In the genomic region with DNA sequence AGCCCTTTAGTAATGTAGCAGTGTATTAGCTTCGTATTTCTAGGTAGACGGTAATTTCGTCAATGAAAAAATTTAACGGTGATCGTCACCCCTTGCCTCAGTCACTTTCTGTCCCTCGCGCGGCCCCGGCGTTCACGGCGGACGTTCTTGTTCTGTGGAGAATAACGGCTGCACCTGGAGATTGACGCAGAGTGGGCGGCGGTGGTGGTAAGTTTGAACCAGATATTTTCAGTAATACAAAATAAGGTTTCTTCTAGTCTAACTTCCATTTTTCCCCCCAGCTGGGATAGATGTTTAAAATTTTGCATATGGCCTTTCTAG, we compare ENCODE assay signal across 1 cellular context.
A peak's percentile ranks its signal among the peaks of the same experiment; 100 is the strongest.
TF ChIP-seq lines count a peak whose summit lies in the region.

No MANE protein-coding gene starts in this region.

TF ChIP-seq in K562, 482 proteins besides CTCF, POLR2A, EP300 and RAD21 (continued from another document and continues in another):
- TF ChIP-seq, protein P1, sequence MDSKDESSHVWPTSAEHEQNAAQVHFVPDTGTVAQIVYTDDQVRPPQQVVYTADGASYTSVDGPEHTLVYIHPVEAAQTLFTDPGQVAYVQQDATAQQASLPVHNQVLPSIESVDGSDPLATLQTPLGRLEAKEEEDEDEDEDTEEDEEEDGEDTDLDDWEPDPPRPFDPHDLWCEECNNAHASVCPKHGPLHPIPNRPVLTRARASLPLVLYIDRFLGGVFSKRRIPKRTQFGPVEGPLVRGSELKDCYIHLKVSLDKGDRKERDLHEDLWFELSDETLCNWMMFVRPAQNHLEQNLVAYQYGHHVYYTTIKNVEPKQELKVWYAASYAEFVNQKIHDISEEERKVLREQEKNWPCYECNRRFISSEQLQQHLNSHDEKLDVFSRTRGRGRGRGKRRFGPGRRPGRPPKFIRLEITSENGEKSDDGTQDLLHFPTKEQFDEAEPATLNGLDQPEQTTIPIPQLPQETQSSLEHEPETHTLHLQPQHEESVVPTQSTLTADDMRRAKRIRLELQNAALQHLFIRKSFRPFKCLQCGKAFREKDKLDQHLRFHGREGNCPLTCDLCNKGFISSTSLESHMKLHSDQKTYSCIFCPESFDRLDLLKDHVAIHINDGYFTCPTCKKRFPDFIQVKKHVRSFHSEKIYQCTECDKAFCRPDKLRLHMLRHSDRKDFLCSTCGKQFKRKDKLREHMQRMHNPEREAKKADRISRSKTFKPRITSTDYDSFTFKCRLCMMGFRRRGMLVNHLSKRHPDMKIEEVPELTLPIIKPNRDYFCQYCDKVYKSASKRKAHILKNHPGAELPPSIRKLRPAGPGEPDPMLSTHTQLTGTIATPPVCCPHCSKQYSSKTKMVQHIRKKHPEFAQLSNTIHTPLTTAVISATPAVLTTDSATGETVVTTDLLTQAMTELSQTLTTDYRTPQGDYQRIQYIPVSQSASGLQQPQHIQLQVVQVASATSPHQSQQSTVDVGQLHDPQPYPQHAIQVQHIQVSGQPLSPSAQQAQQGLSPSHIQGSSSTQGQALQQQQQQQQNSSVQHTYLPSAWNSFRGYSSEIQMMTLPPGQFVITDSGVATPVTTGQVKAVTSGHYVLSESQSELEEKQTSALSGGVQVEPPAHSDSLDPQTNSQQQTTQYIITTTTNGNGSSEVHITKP (IDR thresholded peaks at IDR 0.05; ENCODE audit: partially characterized antibody): no peak
- no peak for TF ChIP-seq ZNF507 (tag; conservative IDR thresholded peaks at IDR 0.05)
- TF ChIP-seq ZNF197 (CRISPR knock-in tag; IDR thresholded peaks at IDR 0.05; ENCODE audit: low read depth): no peak
- no peak for TF ChIP-seq CREM (IDR thresholded peaks at IDR 0.05; ENCODE audit: low read depth)
- no peak for TF ChIP-seq ELF1 (tag; IDR thresholded peaks at IDR 0.05)
- TF ChIP-seq, protein P2, sequence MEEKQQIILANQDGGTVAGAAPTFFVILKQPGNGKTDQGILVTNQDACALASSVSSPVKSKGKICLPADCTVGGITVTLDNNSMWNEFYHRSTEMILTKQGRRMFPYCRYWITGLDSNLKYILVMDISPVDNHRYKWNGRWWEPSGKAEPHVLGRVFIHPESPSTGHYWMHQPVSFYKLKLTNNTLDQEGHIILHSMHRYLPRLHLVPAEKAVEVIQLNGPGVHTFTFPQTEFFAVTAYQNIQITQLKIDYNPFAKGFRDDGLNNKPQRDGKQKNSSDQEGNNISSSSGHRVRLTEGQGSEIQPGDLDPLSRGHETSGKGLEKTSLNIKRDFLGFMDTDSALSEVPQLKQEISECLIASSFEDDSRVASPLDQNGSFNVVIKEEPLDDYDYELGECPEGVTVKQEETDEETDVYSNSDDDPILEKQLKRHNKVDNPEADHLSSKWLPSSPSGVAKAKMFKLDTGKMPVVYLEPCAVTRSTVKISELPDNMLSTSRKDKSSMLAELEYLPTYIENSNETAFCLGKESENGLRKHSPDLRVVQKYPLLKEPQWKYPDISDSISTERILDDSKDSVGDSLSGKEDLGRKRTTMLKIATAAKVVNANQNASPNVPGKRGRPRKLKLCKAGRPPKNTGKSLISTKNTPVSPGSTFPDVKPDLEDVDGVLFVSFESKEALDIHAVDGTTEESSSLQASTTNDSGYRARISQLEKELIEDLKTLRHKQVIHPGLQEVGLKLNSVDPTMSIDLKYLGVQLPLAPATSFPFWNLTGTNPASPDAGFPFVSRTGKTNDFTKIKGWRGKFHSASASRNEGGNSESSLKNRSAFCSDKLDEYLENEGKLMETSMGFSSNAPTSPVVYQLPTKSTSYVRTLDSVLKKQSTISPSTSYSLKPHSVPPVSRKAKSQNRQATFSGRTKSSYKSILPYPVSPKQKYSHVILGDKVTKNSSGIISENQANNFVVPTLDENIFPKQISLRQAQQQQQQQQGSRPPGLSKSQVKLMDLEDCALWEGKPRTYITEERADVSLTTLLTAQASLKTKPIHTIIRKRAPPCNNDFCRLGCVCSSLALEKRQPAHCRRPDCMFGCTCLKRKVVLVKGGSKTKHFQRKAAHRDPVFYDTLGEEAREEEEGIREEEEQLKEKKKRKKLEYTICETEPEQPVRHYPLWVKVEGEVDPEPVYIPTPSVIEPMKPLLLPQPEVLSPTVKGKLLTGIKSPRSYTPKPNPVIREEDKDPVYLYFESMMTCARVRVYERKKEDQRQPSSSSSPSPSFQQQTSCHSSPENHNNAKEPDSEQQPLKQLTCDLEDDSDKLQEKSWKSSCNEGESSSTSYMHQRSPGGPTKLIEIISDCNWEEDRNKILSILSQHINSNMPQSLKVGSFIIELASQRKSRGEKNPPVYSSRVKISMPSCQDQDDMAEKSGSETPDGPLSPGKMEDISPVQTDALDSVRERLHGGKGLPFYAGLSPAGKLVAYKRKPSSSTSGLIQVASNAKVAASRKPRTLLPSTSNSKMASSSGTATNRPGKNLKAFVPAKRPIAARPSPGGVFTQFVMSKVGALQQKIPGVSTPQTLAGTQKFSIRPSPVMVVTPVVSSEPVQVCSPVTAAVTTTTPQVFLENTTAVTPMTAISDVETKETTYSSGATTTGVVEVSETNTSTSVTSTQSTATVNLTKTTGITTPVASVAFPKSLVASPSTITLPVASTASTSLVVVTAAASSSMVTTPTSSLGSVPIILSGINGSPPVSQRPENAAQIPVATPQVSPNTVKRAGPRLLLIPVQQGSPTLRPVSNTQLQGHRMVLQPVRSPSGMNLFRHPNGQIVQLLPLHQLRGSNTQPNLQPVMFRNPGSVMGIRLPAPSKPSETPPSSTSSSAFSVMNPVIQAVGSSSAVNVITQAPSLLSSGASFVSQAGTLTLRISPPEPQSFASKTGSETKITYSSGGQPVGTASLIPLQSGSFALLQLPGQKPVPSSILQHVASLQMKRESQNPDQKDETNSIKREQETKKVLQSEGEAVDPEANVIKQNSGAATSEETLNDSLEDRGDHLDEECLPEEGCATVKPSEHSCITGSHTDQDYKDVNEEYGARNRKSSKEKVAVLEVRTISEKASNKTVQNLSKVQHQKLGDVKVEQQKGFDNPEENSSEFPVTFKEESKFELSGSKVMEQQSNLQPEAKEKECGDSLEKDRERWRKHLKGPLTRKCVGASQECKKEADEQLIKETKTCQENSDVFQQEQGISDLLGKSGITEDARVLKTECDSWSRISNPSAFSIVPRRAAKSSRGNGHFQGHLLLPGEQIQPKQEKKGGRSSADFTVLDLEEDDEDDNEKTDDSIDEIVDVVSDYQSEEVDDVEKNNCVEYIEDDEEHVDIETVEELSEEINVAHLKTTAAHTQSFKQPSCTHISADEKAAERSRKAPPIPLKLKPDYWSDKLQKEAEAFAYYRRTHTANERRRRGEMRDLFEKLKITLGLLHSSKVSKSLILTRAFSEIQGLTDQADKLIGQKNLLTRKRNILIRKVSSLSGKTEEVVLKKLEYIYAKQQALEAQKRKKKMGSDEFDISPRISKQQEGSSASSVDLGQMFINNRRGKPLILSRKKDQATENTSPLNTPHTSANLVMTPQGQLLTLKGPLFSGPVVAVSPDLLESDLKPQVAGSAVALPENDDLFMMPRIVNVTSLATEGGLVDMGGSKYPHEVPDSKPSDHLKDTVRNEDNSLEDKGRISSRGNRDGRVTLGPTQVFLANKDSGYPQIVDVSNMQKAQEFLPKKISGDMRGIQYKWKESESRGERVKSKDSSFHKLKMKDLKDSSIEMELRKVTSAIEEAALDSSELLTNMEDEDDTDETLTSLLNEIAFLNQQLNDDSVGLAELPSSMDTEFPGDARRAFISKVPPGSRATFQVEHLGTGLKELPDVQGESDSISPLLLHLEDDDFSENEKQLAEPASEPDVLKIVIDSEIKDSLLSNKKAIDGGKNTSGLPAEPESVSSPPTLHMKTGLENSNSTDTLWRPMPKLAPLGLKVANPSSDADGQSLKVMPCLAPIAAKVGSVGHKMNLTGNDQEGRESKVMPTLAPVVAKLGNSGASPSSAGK (IDR thresholded peaks at IDR 0.05): peak; percentile 41
- 0 out of 2 replicates have a peak, but pooled peaks have one; percentile 58 for TF ChIP-seq GTF2E2 (tag; IDR thresholded peaks at IDR 0.05)
- TF ChIP-seq ZNF324 (CRISPR knock-in tag; IDR thresholded peaks at IDR 0.05): no peak
- TF ChIP-seq HSF4 (CRISPR knock-in tag; IDR thresholded peaks at IDR 0.05; ENCODE audit: borderline replicate concordance): no peak
- TF ChIP-seq, protein P3, sequence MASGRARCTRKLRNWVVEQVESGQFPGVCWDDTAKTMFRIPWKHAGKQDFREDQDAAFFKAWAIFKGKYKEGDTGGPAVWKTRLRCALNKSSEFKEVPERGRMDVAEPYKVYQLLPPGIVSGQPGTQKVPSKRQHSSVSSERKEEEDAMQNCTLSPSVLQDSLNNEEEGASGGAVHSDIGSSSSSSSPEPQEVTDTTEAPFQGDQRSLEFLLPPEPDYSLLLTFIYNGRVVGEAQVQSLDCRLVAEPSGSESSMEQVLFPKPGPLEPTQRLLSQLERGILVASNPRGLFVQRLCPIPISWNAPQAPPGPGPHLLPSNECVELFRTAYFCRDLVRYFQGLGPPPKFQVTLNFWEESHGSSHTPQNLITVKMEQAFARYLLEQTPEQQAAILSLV (tag; IDR thresholded peaks at IDR 0.05): no peak
- TF ChIP-seq KLF6 (CRISPR knock-in tag; IDR thresholded peaks at IDR 0.05; ENCODE audit: borderline replicate concordance): no peak
- TF ChIP-seq STAT5B (CRISPR knock-in tag; IDR thresholded peaks at IDR 0.05): no peak
- no peak for TF ChIP-seq TBL1XR1 (IDR thresholded peaks at IDR 0.05; ENCODE audit: low read length in 2 of 2)
- TF ChIP-seq, protein P4, sequence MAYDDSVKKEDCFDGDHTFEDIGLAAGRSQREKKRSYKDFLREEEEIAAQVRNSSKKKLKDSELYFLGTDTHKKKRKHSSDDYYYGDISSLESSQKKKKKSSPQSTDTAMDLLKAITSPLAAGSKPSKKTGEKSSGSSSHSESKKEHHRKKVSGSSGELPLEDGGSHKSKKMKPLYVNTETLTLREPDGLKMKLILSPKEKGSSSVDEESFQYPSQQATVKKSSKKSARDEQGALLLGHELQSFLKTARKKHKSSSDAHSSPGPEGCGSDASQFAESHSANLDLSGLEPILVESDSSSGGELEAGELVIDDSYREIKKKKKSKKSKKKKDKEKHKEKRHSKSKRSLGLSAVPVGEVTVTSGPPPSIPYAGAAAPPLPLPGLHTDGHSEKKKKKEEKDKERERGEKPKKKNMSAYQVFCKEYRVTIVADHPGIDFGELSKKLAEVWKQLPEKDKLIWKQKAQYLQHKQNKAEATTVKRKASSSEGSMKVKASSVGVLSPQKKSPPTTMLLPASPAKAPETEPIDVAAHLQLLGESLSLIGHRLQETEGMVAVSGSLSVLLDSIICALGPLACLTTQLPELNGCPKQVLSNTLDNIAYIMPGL (CRISPR knock-in tag; IDR thresholded peaks at IDR 0.05): no peak
- TF ChIP-seq KLF13 (tag; IDR thresholded peaks at IDR 0.05; ENCODE audit: borderline replicate concordance, low read depth): no peak
- TF ChIP-seq, protein P5, sequence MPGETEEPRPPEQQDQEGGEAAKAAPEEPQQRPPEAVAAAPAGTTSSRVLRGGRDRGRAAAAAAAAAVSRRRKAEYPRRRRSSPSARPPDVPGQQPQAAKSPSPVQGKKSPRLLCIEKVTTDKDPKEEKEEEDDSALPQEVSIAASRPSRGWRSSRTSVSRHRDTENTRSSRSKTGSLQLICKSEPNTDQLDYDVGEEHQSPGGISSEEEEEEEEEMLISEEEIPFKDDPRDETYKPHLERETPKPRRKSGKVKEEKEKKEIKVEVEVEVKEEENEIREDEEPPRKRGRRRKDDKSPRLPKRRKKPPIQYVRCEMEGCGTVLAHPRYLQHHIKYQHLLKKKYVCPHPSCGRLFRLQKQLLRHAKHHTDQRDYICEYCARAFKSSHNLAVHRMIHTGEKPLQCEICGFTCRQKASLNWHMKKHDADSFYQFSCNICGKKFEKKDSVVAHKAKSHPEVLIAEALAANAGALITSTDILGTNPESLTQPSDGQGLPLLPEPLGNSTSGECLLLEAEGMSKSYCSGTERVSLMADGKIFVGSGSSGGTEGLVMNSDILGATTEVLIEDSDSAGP (CRISPR knock-in tag; IDR thresholded peaks at IDR 0.05): no peak
- no peak for TF ChIP-seq STAG1 (CRISPR knock-in tag; IDR thresholded peaks at IDR 0.05; ENCODE audit: borderline replicate concordance)
- TF ChIP-seq, protein P6, sequence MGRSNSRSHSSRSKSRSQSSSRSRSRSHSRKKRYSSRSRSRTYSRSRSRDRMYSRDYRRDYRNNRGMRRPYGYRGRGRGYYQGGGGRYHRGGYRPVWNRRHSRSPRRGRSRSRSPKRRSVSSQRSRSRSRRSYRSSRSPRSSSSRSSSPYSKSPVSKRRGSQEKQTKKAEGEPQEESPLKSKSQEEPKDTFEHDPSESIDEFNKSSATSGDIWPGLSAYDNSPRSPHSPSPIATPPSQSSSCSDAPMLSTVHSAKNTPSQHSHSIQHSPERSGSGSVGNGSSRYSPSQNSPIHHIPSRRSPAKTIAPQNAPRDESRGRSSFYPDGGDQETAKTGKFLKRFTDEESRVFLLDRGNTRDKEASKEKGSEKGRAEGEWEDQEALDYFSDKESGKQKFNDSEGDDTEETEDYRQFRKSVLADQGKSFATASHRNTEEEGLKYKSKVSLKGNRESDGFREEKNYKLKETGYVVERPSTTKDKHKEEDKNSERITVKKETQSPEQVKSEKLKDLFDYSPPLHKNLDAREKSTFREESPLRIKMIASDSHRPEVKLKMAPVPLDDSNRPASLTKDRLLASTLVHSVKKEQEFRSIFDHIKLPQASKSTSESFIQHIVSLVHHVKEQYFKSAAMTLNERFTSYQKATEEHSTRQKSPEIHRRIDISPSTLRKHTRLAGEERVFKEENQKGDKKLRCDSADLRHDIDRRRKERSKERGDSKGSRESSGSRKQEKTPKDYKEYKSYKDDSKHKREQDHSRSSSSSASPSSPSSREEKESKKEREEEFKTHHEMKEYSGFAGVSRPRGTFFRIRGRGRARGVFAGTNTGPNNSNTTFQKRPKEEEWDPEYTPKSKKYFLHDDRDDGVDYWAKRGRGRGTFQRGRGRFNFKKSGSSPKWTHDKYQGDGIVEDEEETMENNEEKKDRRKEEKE (IDR thresholded peaks at IDR 0.05; ENCODE audit: borderline replicate concordance in 1 of 2, control insufficient read depth in 1 of 2, low read depth in 2 of 2, low read length in 1 of 2): no peak
- TF ChIP-seq NCOR1 (IDR thresholded peaks at IDR 0.05): no peak
- no peak for TF ChIP-seq SRSF9 (IDR thresholded peaks at IDR 0.05; ENCODE audit: borderline replicate concordance, low read depth, low read length)
- TF ChIP-seq ZNF311 (CRISPR knock-in tag; IDR thresholded peaks at IDR 0.05): no peak
- TF ChIP-seq BDP1 (IDR thresholded peaks at IDR 0.05; ENCODE audit: insufficient read depth, insufficient read length): no peak
- no peak for TF ChIP-seq HEY1 (CRISPR knock-in tag; IDR thresholded peaks at IDR 0.05; ENCODE audit: borderline replicate concordance)
- TF ChIP-seq EHMT2 (IDR thresholded peaks at IDR 0.05): no peak
- 0 out of 2 replicates have a peak, but pooled peaks have one; percentile 27 for TF ChIP-seq TRIM28 (IDR thresholded peaks at IDR 0.05)
- no peak for TF ChIP-seq PTTG1 (tag; IDR thresholded peaks at IDR 0.05; ENCODE audit: low read depth)
- no peak for TF ChIP-seq ELF2 (CRISPR knock-in tag; IDR thresholded peaks at IDR 0.05)
- no peak for TF ChIP-seq ZNF668 (CRISPR knock-in tag; IDR thresholded peaks at IDR 0.05)
- no peak; the same call in 1 of the 2 replicates for TF ChIP-seq DNMT1 (IDR thresholded peaks at IDR 0.05)
